Comparison of ENCODE assay signal across 8 cellular contexts in the genomic region with DNA sequence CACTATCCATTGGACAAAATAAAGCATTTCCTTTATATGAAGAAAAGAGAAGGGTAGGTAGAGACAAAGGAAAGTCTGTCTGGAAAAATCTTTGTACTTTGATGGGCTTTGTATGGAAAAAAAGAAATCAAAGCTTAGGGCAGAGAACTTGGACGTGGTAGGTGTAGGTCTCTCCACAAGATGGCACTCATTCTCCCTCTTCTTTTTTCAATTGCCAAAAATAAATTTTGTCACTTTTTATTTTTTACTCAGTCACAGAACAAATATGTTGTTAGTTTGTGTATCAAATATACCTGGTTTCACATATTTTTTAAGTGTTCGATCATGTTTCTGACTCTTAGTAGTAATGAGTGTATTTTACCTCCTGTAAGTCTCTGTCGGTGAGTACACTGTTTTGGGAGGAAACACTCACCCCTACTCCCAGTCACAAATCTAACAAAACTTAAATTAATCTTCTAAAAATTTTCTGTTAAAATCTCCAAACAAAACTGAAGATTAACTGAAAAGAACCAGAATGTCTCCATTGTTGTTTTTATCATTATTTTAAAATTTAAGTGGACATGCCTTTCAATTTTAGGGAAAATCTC.
DNase-seq lines count a peak whose midpoint lies in the region; ATAC-seq, FAIRE-seq and TF ChIP-seq lines count a peak whose summit lies in the region.

No MANE protein-coding gene starts in this region.

- H2AFZ ChIP-seq in HepG2 (ENCODE audit: low read length) = no peak overlapping the region

- H4K20me1 ChIP-seq in HepG2 (ENCODE audit: insufficient read depth, low read length) = no peaks in the 10 kb centered on the region

- in situ Hi-C loops in HepG2 (cut with HindIII; ENCODE audit: extremely low pct_ligation_motif_present, low pct_unique_long_range_greater_than_20kb) = loop anchor here (5.0 kb wide), 2 partner anchors 106 to 336 kb away; no protein-coding TSS in a partner anchor

- H3K27me3 ChIP-seq in Caco-2 (replicated peaks; ENCODE audit: control insufficient read depth, insufficient read depth, low read length) (no peaks in the 10 kb centered on the region), HepG2 (ENCODE audit: control insufficient read depth in 1 of 2, insufficient read depth in 2 of 2, low read length in 2 of 2) (no peaks in the 10 kb centered on the region), left lung (no peaks in the 10 kb centered on the region)

- WGBS in HepG2 (ENCODE audit: low lambda C conversion rate) = 29% methylated on average over 3 of the region's 3 CpGs

- H3K4me3 ChIP-seq in Caco-2 (ENCODE audit: low read depth, low read length) (no peak overlapping the region), HepG2 (replicated peaks in 1 of 3; ENCODE audit: insufficient read depth in 1 of 3, low read depth in 2 of 3, low read length in 3 of 3) (no peak overlapping the region), left lung (no peak overlapping the region)

- no TSS peak for BruUV-seq in Caco-2 (replicated peaks; lab: Mats Ljungman, UMichigan)
- BruUV-seq in HepG2 (replicated peaks; lab: Mats Ljungman, UMichigan) = no TSS peak

- H3K4me2 ChIP-seq in HepG2 (ENCODE audit: low read depth, low read length) = no peak overlapping the region

- peaks cover 5% of the 10 kb centered on the region for H3K27me3 Mint-ChIP-seq in Caco-2 (ENCODE audit: insufficient read depth, unreplicated experiment)
- H3K27me3 Mint-ChIP-seq in WTC11 (ENCODE audit: low read depth) = no peaks in the 10 kb centered on the region

- POLR2A ChIA-PET in Caco-2 (lab: Charles Lee) = no interaction called here
- POLR2A ChIA-PET in WTC11 (lab: Charles Lee) = no interaction called here
- POLR2A ChIA-PET in HepG2 (lab: Yijun Ruan, JAX) = no interaction called here

- TF ChIP-seq RAD21 in HepG2 (CRISPR knock-in tag; IDR thresholded peaks at IDR 0.05) = no peak

- no peak overlapping the region for H3K9ac ChIP-seq in HepG2 (ENCODE audit: insufficient read depth, low read depth, low read length)

- ATAC-seq in WTC11 (no peak), HepG2 (no peak), GM21526 (IDR thresholded peaks at IDR 0.05; ENCODE audit: low FRiP score, unreplicated experiment) (no peak), left lung (no peak)

- no peaks in the 10 kb centered on the region for H3K36me3 Mint-ChIP-seq in Caco-2 (ENCODE audit: insufficient read depth, unreplicated experiment)
- H3K36me3 Mint-ChIP-seq in WTC11 = no peaks in the 10 kb centered on the region

- no peak overlapping the region for H3K27ac Mint-ChIP-seq in Caco-2 (ENCODE audit: unreplicated experiment)
- H3K27ac Mint-ChIP-seq in WTC11 = no peak overlapping the region

- no peak for TF ChIP-seq EP300 in HepG2 (IDR thresholded peaks at IDR 0.05; ENCODE audit: low read depth in 2 of 2, low read length in 2 of 2)
- no peak for TF ChIP-seq EP300 in HepG2 (CRISPR knock-in tag; IDR thresholded peaks at IDR 0.05; ENCODE audit: borderline replicate concordance)

- H3K4me3 Mint-ChIP-seq in Caco-2 (ENCODE audit: unreplicated experiment) (no peak overlapping the region), WTC11 (no peak overlapping the region)

- no peaks in the 10 kb centered on the region for H3K36me3 ChIP-seq in Caco-2 (ENCODE audit: control insufficient read depth, insufficient read depth, low read length)
- no peaks in the 10 kb centered on the region for H3K36me3 ChIP-seq in HepG2 (replicated peaks in 1 of 2; ENCODE audit: control insufficient read depth in 1 of 2, insufficient read depth in 2 of 2, low read length in 2 of 2)
- H3K36me3 ChIP-seq in left lung = no peaks in the 10 kb centered on the region

- H3K4me1 ChIP-seq in Caco-2 (no peaks in the 10 kb centered on the region), HepG2 (ENCODE audit: insufficient read depth, low read length) (no peaks in the 10 kb centered on the region), left lung (no peaks in the 10 kb centered on the region)

- no peak for TF ChIP-seq POLR2A in HepG2 (IDR thresholded peaks at IDR 0.05; ENCODE audit: insufficient read depth in 1 of 2, low read depth in 2 of 2, low read length in 2 of 2)

- intact Hi-C loops in Caco-2 (cut with micrococcal nuclease; ENCODE audit: unreplicated experiment) = loop anchor here (1.0 kb wide), 2 partner anchors 110 to 336 kb away; no protein-coding TSS in a partner anchor
- intact Hi-C loops in HepG2 (cut with micrococcal nuclease; ENCODE audit: unreplicated experiment) = loop anchor here (1.0 kb wide), 3 partner anchors 110 to 336 kb away; no protein-coding TSS in a partner anchor
- intact Hi-C loops in left lung (cut with DNase I) = no loop called here

- no peak for FAIRE-seq in HepG2 (lab: Jason Lieb, UNC)

- H3K9me3 ChIP-seq in Caco-2 = no peaks in the 10 kb centered on the region
- no peaks in the 10 kb centered on the region for H3K9me3 ChIP-seq in HepG2 (ENCODE audit: low read length)
- H3K9me3 ChIP-seq in left lung = no peaks in the 10 kb centered on the region

- H3K9me3 Mint-ChIP-seq in Caco-2 (ENCODE audit: unreplicated experiment) = no peaks in the 10 kb centered on the region
- no peaks in the 10 kb centered on the region for H3K9me3 Mint-ChIP-seq in WTC11

- CTCF ChIA-PET in Caco-2 (lab: Charles Lee) (interaction anchor here (1.0 to 1.5 kb wide), 3 partner anchors 107 to 336 kb away, joined by 3 to 10 read pairs (median 6); no protein-coding TSS in a partner anchor), WTC11 (lab: Charles Lee) (interaction anchor here (0.5 to 2.0 kb wide), 19 partner anchors 13 to 336 kb away, joined by 3 to 37 read pairs (median 3); no protein-coding TSS in a partner anchor), HepG2 (lab: Yijun Ruan, JAX; ENCODE audit: low intra/inter-chr PET ratio, low total read pairs) (interaction anchor here (1.7 to 3.1 kb wide), 3 partner anchors 109 to 336 kb away, joined by 4 to 32 read pairs (median 17); no protein-coding TSS in a partner anchor)

- H3K4me1 Mint-ChIP-seq in Caco-2 (ENCODE audit: low read depth, unreplicated experiment) = no peaks in the 10 kb centered on the region
- H3K4me1 Mint-ChIP-seq in WTC11 = peaks cover 60% of the 10 kb centered on the region

- no peaks in the 10 kb centered on the region for H3K79me2 ChIP-seq in HepG2 (ENCODE audit: insufficient read depth, low read length)

- TF ChIP-seq CTCF in Caco-2 (IDR thresholded peaks at IDR 0.05; ENCODE audit: insufficient read depth in 1 of 2, low read depth in 1 of 2, low read length in 1 of 2, severe bottlenecking in 1 of 2, unreplicated experiment in 1 of 2) (peak; percentile 14 to 62), WTC11 (IDR thresholded peaks at IDR 0.05) (0 out of 2 replicates have a peak, but pooled peaks have one; percentile 22), HepG2 (CRISPR knock-in tag; IDR thresholded peaks at IDR 0.05) (peak; percentile 41), left lung (IDR thresholded peaks at IDR 0.05) (peak in 1 of 2 donors; percentile 29)

- DNase-seq in Caco-2 (no peak), HCEC 1CT (peak; percentile 18), WTC11 (ENCODE audit: low spot score) (no peak), HepG2 (ENCODE audit: low spot score) (no peak), NCI-H345 treated with DMSO at 0.1 percent for 48 hours (lab: John Stamatoyannopoulos, UW; ENCODE audit: unreplicated experiment) (no peak), left lung (no peak)
- no peak for DNase-seq in stimulated activated CD4-positive, alpha-beta T cell treated with anti-CD3 and anti-CD28 coated beads, Interleukin-4, amount 100 ng/mL, for 1 hour

- H3K27ac ChIP-seq in HepG2 (ENCODE audit: extremely low read length, insufficient read depth, low read length) (no peak overlapping the region), left lung (no peak overlapping the region)

TF ChIP-seq in WTC11, 78 proteins besides CTCF, POLR2A, EP300 and RAD21 (continues in another document):
- TF ChIP-seq RELA (CRISPR knock-in tag; IDR thresholded peaks at IDR 0.05; ENCODE audit: borderline replicate concordance) (no peak), CBFB (CRISPR knock-in tag; IDR thresholded peaks at IDR 0.05; ENCODE audit: low read depth) (no peak)
- TF ChIP-seq, protein P1, sequence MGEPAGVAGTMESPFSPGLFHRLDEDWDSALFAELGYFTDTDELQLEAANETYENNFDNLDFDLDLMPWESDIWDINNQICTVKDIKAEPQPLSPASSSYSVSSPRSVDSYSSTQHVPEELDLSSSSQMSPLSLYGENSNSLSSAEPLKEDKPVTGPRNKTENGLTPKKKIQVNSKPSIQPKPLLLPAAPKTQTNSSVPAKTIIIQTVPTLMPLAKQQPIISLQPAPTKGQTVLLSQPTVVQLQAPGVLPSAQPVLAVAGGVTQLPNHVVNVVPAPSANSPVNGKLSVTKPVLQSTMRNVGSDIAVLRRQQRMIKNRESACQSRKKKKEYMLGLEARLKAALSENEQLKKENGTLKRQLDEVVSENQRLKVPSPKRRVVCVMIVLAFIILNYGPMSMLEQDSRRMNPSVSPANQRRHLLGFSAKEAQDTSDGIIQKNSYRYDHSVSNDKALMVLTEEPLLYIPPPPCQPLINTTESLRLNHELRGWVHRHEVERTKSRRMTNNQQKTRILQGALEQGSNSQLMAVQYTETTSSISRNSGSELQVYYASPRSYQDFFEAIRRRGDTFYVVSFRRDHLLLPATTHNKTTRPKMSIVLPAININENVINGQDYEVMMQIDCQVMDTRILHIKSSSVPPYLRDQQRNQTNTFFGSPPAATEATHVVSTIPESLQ (CRISPR knock-in tag; IDR thresholded peaks at IDR 0.05) = no peak

TF ChIP-seq in HepG2, 621 proteins besides CTCF, POLR2A, EP300 and RAD21:
- TF ChIP-seq GATAD1 (CRISPR knock-in tag; IDR thresholded peaks at IDR 0.05) (no peak), RARA (CRISPR knock-in tag; IDR thresholded peaks at IDR 0.05) (no peak), SMC3 (IDR thresholded peaks at IDR 0.05; ENCODE audit: low read length) (peak; percentile 40; the same call in 1 of the 2 replicates), STAG1 (CRISPR knock-in tag; IDR thresholded peaks at IDR 0.05) (peak; percentile 51), CBFB (CRISPR knock-in tag; IDR thresholded peaks at IDR 0.05) (no peak)
TF ChIP-seq in HepG2: peak in this region for 2.

Comparison
In these comparisons a context has a peak if more than half of its experiments do, and no peak if none do; other contexts are left out.
1. intact Hi-C loops: an anchor here in Caco-2 (1.0 kb wide) and HepG2 (1.0 kb wide); none called in left lung.